1 cellular context compared by ENCODE assay signal in genomic region chr6:35797837-35798526, GRCh38.
TF ChIP-seq lines count a peak whose summit lies in the region.

No MANE protein-coding gene starts in this region.

TF ChIP-seq in K562, 482 proteins besides CTCF, POLR2A, EP300 and RAD21 (continued from another document):
- TF ChIP-seq ATF6 (CRISPR knock-in tag; IDR thresholded peaks at IDR 0.05), result no peak
- TF ChIP-seq KAT7 (CRISPR knock-in tag; IDR thresholded peaks at IDR 0.05; ENCODE audit: borderline replicate concordance), result no peak
- TF ChIP-seq PYGO2 (tag; IDR thresholded peaks at IDR 0.05), result no peak
- TF ChIP-seq TSHZ1 (CRISPR knock-in tag; IDR thresholded peaks at IDR 0.05), result no peak
- no peak for TF ChIP-seq LARP7 (IDR thresholded peaks at IDR 0.05)
- no peak for TF ChIP-seq U2AF2 (optimal IDR thresholded peaks at IDR 0.05; ENCODE audit: low read depth, low read length)
- no peak for TF ChIP-seq HDAC1 (IDR thresholded peaks at IDR 0.05)
- TF ChIP-seq NUFIP1 (IDR thresholded peaks at IDR 0.05; ENCODE audit: partially characterized antibody), result no peak
TF ChIP-seq in K562: peak in this region for 6.
